ENCODE assay signal across 8 cellular contexts in genomic region chr12:81992461-81992860, GRCh38.
DNase-seq lines count a peak whose midpoint lies in the region; ATAC-seq lines count a peak whose summit lies in the region.

No MANE protein-coding gene starts in this region.

- no peaks in the 10 kb centered on the region for H3K27me3 Mint-ChIP-seq in activated CD4-positive, alpha-beta T cell treated with anti-CD3 and anti-CD28 coated beads, Interleukin-2, amount 10 ng/mL, durations not matched to agents 7 days and 5 days

- no peak overlapping the region for H3K4me3 Mint-ChIP-seq in activated CD4-positive, alpha-beta T cell treated with anti-CD3 and anti-CD28 coated beads, Interleukin-2, amount 10 ng/mL, durations not matched to agents 7 days and 5 days

- peaks cover 1% of the 10 kb centered on the region for H3K4me1 Mint-ChIP-seq in activated CD4-positive, alpha-beta T cell treated with anti-CD3 and anti-CD28 coated beads, Interleukin-2, amount 10 ng/mL, durations not matched to agents 7 days and 5 days

- peak; percentile 61 for ATAC-seq in HG02981 (IDR thresholded peaks at IDR 0.05; ENCODE audit: unreplicated experiment)
- ATAC-seq in GM21360 (IDR thresholded peaks at IDR 0.05; ENCODE audit: unreplicated experiment), result no peak
- ATAC-seq in HG03457 (IDR thresholded peaks at IDR 0.05; ENCODE audit: unreplicated experiment), result no peak

- DNase-seq in DMS53 treated with DMSO at 0.1 percent for 48 hours (lab: John Stamatoyannopoulos, UW; ENCODE audit: unreplicated experiment) (peak; percentile 10), kidney tubule cell (ENCODE audit: low spot score) (peak; percentile 49), C1 segment of cervical spinal cord (lab: John Stamatoyannopoulos, UW) (no peak), HuH-7.5 (ENCODE audit: low spot score) (no peak)
- DNase-seq in activated CD4-positive, alpha-beta T cell treated with anti-CD3 and anti-CD28 coated beads, Interleukin-2, amount 10 ng/mL, durations not matched to agents 7 days and 5 days, result peak; percentile 51

- H3K36me3 Mint-ChIP-seq in activated CD4-positive, alpha-beta T cell treated with anti-CD3 and anti-CD28 coated beads, Interleukin-2, amount 10 ng/mL, durations not matched to agents 7 days and 5 days (ENCODE audit: low read depth), result no peaks in the 10 kb centered on the region

- H3K9me3 Mint-ChIP-seq in activated CD4-positive, alpha-beta T cell treated with anti-CD3 and anti-CD28 coated beads, Interleukin-2, amount 10 ng/mL, durations not matched to agents 7 days and 5 days, result no peaks in the 10 kb centered on the region

- POLR2A ChIA-PET in activated CD4-positive, alpha-beta T cell treated with anti-CD3 and anti-CD28 coated beads, Interleukin-2, amount 10 ng/mL, durations not matched to agents 7 days and 5 days (lab: Charles Lee), result no interaction called here

- CTCF ChIA-PET in activated CD4-positive, alpha-beta T cell treated with anti-CD3 and anti-CD28 coated beads, Interleukin-2, amount 10 ng/mL, durations not matched to agents 7 days and 5 days (lab: Charles Lee), result no interaction called here

- H3K27ac Mint-ChIP-seq in activated CD4-positive, alpha-beta T cell treated with anti-CD3 and anti-CD28 coated beads, Interleukin-2, amount 10 ng/mL, durations not matched to agents 7 days and 5 days, result no peak overlapping the region

Comparison
In these comparisons a context has a peak if more than half of its experiments do, and no peak if none do; other contexts are left out.
1. DNase-seq: peak in DMS53 treated with DMSO at 0.1 percent for 48 hours (single experiment), activated CD4-positive, alpha-beta T cell treated with anti-CD3 and anti-CD28 coated beads, Interleukin-2, amount 10 ng/mL, durations not matched to agents 7 days and 5 days (single experiment) and kidney tubule cell (single experiment); none in C1 segment of cervical spinal cord (0 of 14) and HuH-7.5 (single experiment).